In genomic region chr3:159988617-159989251, GRCh38 we compare ENCODE assay signal across 9 cellular contexts. TPM values are rescaled to one million over a fixed set of nuclear protein-coding genes. Genes with fewer than 3 reads are reported as not detected.
DNase-seq lines count a peak whose midpoint lies in the region; ATAC-seq, FAIRE-seq and TF ChIP-seq lines count a peak whose summit lies in the region.
"Had no signal": no experiment of that assay in that cellular context is flagged by ENCODE, and none has a peak within 500 bp of the region (broad histone marks: within the 10 kb centered on the region; RNA-seq: fewer than 3 reads in every experiment).

IL12A (plus strand) TSS chr3:159988835.

- peaks cover 0 to 3% (median 2%) of the 10 kb centered on the region in 4 experiments; a peak in 3 of 7 replicates for H3K27me3 ChIP-seq in H1 (replicated peaks in 1 of 4; ENCODE audit: control insufficient read depth in 3 of 4, extremely low read depth in 1 of 4, insufficient read depth in 3 of 4, low read length in 3 of 4)

- H4K8ac ChIP-seq in H1 (ENCODE audit: extremely low read depth, insufficient read depth, low read length) = no peak within 1 kb of the TSS; the same call in 1 of the 2 replicates

- H2BK12ac ChIP-seq in H1 (ENCODE audit: low read depth, low read length) = no peak within 1 kb of the TSS

- H3K79me2 ChIP-seq in H1 (ENCODE audit: control insufficient read depth in 1 of 2, insufficient read depth in 2 of 2, low read length in 2 of 2) = no peaks in the 10 kb centered on the region

- H2AFZ ChIP-seq in H1 (ENCODE audit: low read length) = peak within 1 kb of the TSS; percentile 89

- 0 out of 2 replicates have a peak within 1 kb of the TSS, but pooled peaks have one; percentile 53 for H2BK15ac ChIP-seq in H1 (ENCODE audit: low read length)

- H3K36me3 ChIP-seq in H1 (ENCODE audit: control insufficient read depth in 2 of 4, insufficient read depth in 4 of 4, low read length in 3 of 4) = no peaks in the 10 kb centered on the region; a peak in 1 of 8 replicates

- CTCF ChIA-PET in H1 (lab: Charles Lee; ENCODE audit: partially characterized antibody) = interaction anchor here (0.6 to 13.1 kb wide), 49 partner anchors 9 to 1376 kb away, joined by 3 to 277 read pairs (median 4); no protein-coding TSS in a partner anchor

- TF ChIP-seq RAD21 in H1 (IDR thresholded peaks at IDR 0.05 in 1 of 2, conservative IDR thresholded peaks at IDR 0.05 in 1 of 2; ENCODE audit: low read depth in 2 of 2, low read length in 2 of 2) = peak; percentile 59 to 69

- peak within 1 kb of the TSS; percentile 62 to 78 for H3K4me2 ChIP-seq in H1 (ENCODE audit: insufficient read depth in 1 of 2, low read depth in 2 of 2, low read length in 2 of 2)

- H3K79me1 ChIP-seq in H1 (ENCODE audit: low read depth, low read length) = no peaks in the 10 kb centered on the region

- TF ChIP-seq POLR2A in H1 (IDR thresholded peaks at IDR 0.05; ENCODE audit: control extremely low read depth in 1 of 2, low read depth in 2 of 2, low read length in 2 of 2) = no peak

- H3K23ac ChIP-seq in H1 (ENCODE audit: insufficient read length) = no peak within 1 kb of the TSS

- peaks cover 4% of the 10 kb centered on the region; the same call in 1 of the 2 replicates for H3K23me2 ChIP-seq in H1 (ENCODE audit: low read depth, low read length)

- peak within 1 kb of the TSS in 1 of 4 experiments; percentile 24; a peak in 1 of 7 replicates for H3K9ac ChIP-seq in H1 (replicated peaks in 1 of 4; ENCODE audit: extremely low read depth in 1 of 4, low read depth in 3 of 4, low read length in 3 of 4)

- POLR2A ChIA-PET in H1 (lab: Charles Lee; ENCODE audit: partially characterized antibody) = no interaction called here

- no peaks in the 10 kb centered on the region for H4K20me1 ChIP-seq in H1 (replicated peaks in 1 of 2; ENCODE audit: control insufficient read depth in 1 of 2, insufficient read depth in 2 of 2, low read length in 2 of 2)

- no peak for TF ChIP-seq EP300 in H1 (IDR thresholded peaks at IDR 0.05; ENCODE audit: borderline replicate concordance in 1 of 2, low read depth in 2 of 2, low read length in 2 of 2)

- H3K9me3 ChIP-seq in H1 (ENCODE audit: insufficient read depth in 2 of 2, low read depth in 1 of 2, low read length in 1 of 2) = peaks cover 4 to 7% of the 10 kb centered on the region in 2 experiments; a peak in 1 of 4 replicates

- H2BK20ac ChIP-seq in H1 (ENCODE audit: low read length) = no peak within 1 kb of the TSS

- H3K27ac ChIP-seq in H1 (ENCODE audit: low read depth, low read length) = no peak within 1 kb of the TSS

- TF ChIP-seq CTCF in AG09309 (IDR thresholded peaks at IDR 0.05; ENCODE audit: control insufficient read depth, insufficient read depth, low read depth, low read length, missing control alignments) = peak; percentile 94
- peak; percentile 81 to 98 (median 88) for TF ChIP-seq CTCF in H1 (IDR thresholded peaks at IDR 0.05; ENCODE audit: control extremely low read depth in 1 of 3, insufficient read depth in 1 of 3, low read depth in 1 of 3, low read length in 3 of 3)

- FAIRE-seq in H1 (lab: Jason Lieb, UNC) = no peak
- FAIRE-seq: TTC549 had no signal

- no peak within 1 kb of the TSS for H2AK5ac ChIP-seq in H1 (ENCODE audit: low read depth, low read length)

- 3% methylated on average over 54 of the region's 54 CpGs; no CpG with 5 or more reads in 1 of the 2 experiments for WGBS in H1 (ENCODE audit: extremely low coverage in 1 of 2, insufficient coverage in 1 of 2, insufficient read length in 1 of 2, insufficient replicate concordance in 2 of 2, low coverage in 1 of 2, low lambda C conversion rate in 2 of 2, missing lambda C conversion rate in 1 of 2), 2 experiments

- H4K91ac ChIP-seq in H1 (replicated peaks; ENCODE audit: insufficient read length, low read length) = no peak within 1 kb of the TSS

- H3K56ac ChIP-seq in H1 (replicated peaks; ENCODE audit: insufficient read length, low read depth, low read length) = no peak within 1 kb of the TSS

- no peak within 1 kb of the TSS for H2BK5ac ChIP-seq in H1 (ENCODE audit: low read depth, low read length)

- H4K5ac ChIP-seq in H1 (ENCODE audit: insufficient read length, low read depth, low read length) = no peak within 1 kb of the TSS

- peaks cover 0 to 5% (median under 1%) of the 10 kb centered on the region in 4 experiments for H3K4me1 ChIP-seq in H1 (replicated peaks in 1 of 4; ENCODE audit: control insufficient read depth in 3 of 4, insufficient read depth in 4 of 4, low read length in 3 of 4)

- H3K18ac ChIP-seq in H1 (ENCODE audit: extremely low read depth, low read length) = peak within 1 kb of the TSS; percentile 24; the same call in 1 of the 2 replicates

- H2BK120ac ChIP-seq in H1 (replicated peaks; ENCODE audit: low read depth, low read length) = no peak within 1 kb of the TSS

- no peak within 1 kb of the TSS for H3K14ac ChIP-seq in H1 (ENCODE audit: insufficient read length)

- H3K4ac ChIP-seq in H1 (replicated peaks; ENCODE audit: insufficient read length, low read depth, low read length) = no peak within 1 kb of the TSS

- no peak for DNase-seq in AG09309 (ENCODE audit: low read depth)
- DNase-seq in NCI-H524 (lab: John Stamatoyannopoulos, UW) = peak; percentile 62 to 76
- DNase-seq in activated CD8-positive, alpha-beta memory T cell treated with anti-CD3 and anti-CD28 coated beads for 1 hour (ENCODE audit: extremely low read depth in 1 of 2, low read depth in 1 of 2) = peak; percentile 57 to 77
- peak; percentile 57 to 92 for DNase-seq in H1 (ENCODE audit: low read depth in 1 of 2, low spot score in 2 of 2)
- peak; percentile 76 for DNase-seq in midbrain (lab: John Stamatoyannopoulos, UW)
- peak; percentile 58 to 71 for DNase-seq in stimulated activated CD8-positive, alpha-beta memory T cell treated with anti-CD3 and anti-CD28 coated beads, Interleukin-2, amount 100 ng/mL, for 1 hour (ENCODE audit: low read depth in 2 of 2)

- H3K4me3 ChIP-seq in AG09309 (ENCODE audit: control insufficient read depth, low read depth, low read length) (peak within 1 kb of the TSS; percentile 56), H1 (ENCODE audit: extremely low read depth in 1 of 4, insufficient read depth in 2 of 4, low read depth in 3 of 4, low read length in 4 of 4) (peak within 1 kb of the TSS; percentile 46 to 73 (median 56))

- ATAC-seq in GM18861 (IDR thresholded peaks at IDR 0.05; ENCODE audit: unreplicated experiment) (peak; percentile 92), HG03064 (IDR thresholded peaks at IDR 0.05; ENCODE audit: low read depth, unreplicated experiment) (peak; percentile 92)

TF ChIP-seq in H1, 55 proteins besides CTCF, POLR2A, EP300 and RAD21 (continues in another document):
- TF ChIP-seq KDM5A (IDR thresholded peaks at IDR 0.05; ENCODE audit: low read length) = no peak
- no peak for TF ChIP-seq FOSL1 (IDR thresholded peaks at IDR 0.05; ENCODE audit: insufficient read depth, low read depth, low read length)
- TF ChIP-seq HDAC6 (IDR thresholded peaks at IDR 0.05; ENCODE audit: low read depth, low read length) = no peak
- TF ChIP-seq E2F6 (IDR thresholded peaks at IDR 0.05) = peak; percentile 72; the same call in 1 of the 2 replicates
- no peak for TF ChIP-seq RXRA (IDR thresholded peaks at IDR 0.05; ENCODE audit: insufficient read depth, low read depth, low read length)
- peak; percentile 22; the same call in 1 of the 2 replicates for TF ChIP-seq BACH1 (IDR thresholded peaks at IDR 0.05; ENCODE audit: low read length)
- TF ChIP-seq MAX (IDR thresholded peaks at IDR 0.05) = peak; percentile 76
- TF ChIP-seq TAF7 (optimal IDR thresholded peaks at IDR 0.05; ENCODE audit: borderline replicate concordance, low read depth, low read length) = peak; percentile 26
- no peak for TF ChIP-seq JUN (IDR thresholded peaks at IDR 0.05; ENCODE audit: low read depth, low read length)
- TF ChIP-seq SAP30 (IDR thresholded peaks at IDR 0.05; ENCODE audit: insufficient read depth, insufficient replicate concordance, low read length) = no peak
- TF ChIP-seq HDAC2 (IDR thresholded peaks at IDR 0.05; ENCODE audit: borderline replicate concordance in 1 of 2, low read depth in 2 of 2, low read length in 2 of 2) = peak; percentile 47 to 84; a peak in 1 of 4 replicates
- TF ChIP-seq TAF1 (IDR thresholded peaks at IDR 0.05; ENCODE audit: low read depth, low read length) = peak; percentile 58; the same call in 1 of the 2 replicates
- TF ChIP-seq CHD2 (IDR thresholded peaks at IDR 0.05; ENCODE audit: low read length) = no peak
- TF ChIP-seq ZNF274 (IDR thresholded peaks at IDR 0.05; ENCODE audit: borderline replicate concordance, extremely low read depth, low read length) = no peak
- TF ChIP-seq TEAD4 (IDR thresholded peaks at IDR 0.05; ENCODE audit: low read depth, low read length) = no peak
- TF ChIP-seq ASH2L (IDR thresholded peaks at IDR 0.05; ENCODE audit: low read length) = peak; percentile 87
- no peak for TF ChIP-seq NRF1 (IDR thresholded peaks at IDR 0.05; ENCODE audit: low read depth, low read length)
- TF ChIP-seq SP1 (IDR thresholded peaks at IDR 0.05; ENCODE audit: low read depth, low read length) = no peak
- TF ChIP-seq POLR2AphosphoS5 (IDR thresholded peaks at IDR 0.05; ENCODE audit: low read depth, low read length) = no peak
- no peak for TF ChIP-seq POU5F1 (IDR thresholded peaks at IDR 0.05; ENCODE audit: low read depth, low read length)
- TF ChIP-seq CREB1 (IDR thresholded peaks at IDR 0.05) = peak; percentile 68
- TF ChIP-seq RBBP5 (IDR thresholded peaks at IDR 0.05; ENCODE audit: borderline replicate concordance, low read depth, low read length) = no peak

RNA-seq across cellular contexts. Expression of gene IL12A, which starts in this region (rescaled TPM):
- total RNA-seq in H1 (2021; fragmentation: NEBNext Ultra II Directional; extraction: Animal tissue kit (Norgen Biotek cat#: 25700)) = 0.41 and 0.82 TPM in 2 replicates
- polyA plus RNA-seq in H1 (2011; rRNA removed) = 0.66 and 0.92 TPM in 2 replicates
- polyA plus RNA-seq in H1 (2011; cell fraction: cytosol; rRNA removed) = 0.45 TPM
- polyA plus RNA-seq in H1 (2011; cell fraction: nucleus; rRNA removed) = 1.9 TPM
- 0.29 to 1.0 TPM (median 0.51 TPM) in 4 replicates for polyA plus RNA-seq in H1 (2012, experiment 1 of 2)
- 0.42 TPM for polyA plus RNA-seq in H1 (2012, experiment 2 of 2)
- 0.49 TPM for polyA plus RNA-seq in H1 (2013, experiment 1 of 2)
- polyA plus RNA-seq in H1 (2013, experiment 2 of 2) = 0.48 TPM
- polyA minus RNA-seq in H1 (2011; rRNA and poly(A)+ RNA removed) = 0.15 and 0.16 TPM in 2 replicates
- polyA minus RNA-seq in H1 (2011; cell fraction: cytosol; rRNA and poly(A)+ RNA removed) = not detected
- 0.90 TPM for polyA minus RNA-seq in H1 (2011; cell fraction: nucleus; rRNA and poly(A)+ RNA removed)
